Comparison of ENCODE assay signal across 1 cellular context in the genomic region with DNA sequence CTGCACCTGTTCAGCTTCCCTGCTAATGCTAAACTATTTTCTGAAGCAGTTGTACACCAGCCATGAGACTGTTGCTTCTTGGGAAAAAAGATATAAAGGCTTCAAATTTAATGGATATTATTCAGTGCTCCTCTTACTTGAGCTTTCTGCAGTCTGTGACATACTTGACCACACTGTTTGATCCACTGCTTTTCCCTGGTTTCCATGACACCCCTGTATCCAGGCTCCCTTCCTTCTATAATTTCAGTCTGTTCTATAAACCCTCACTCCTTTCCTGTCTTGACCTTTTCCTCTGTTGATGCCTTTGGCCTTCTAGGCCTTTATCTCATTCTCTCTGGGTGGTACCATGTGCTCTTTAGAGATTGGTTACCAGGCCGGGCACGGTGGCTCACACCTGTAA.
TF ChIP-seq lines count a peak whose summit lies in the region.

No MANE protein-coding gene starts in this region.

TF ChIP-seq in K562, 482 proteins besides CTCF, POLR2A, EP300 and RAD21:
- TF ChIP-seq ZNF609 (CRISPR knock-in tag; IDR thresholded peaks at IDR 0.05; ENCODE audit: borderline replicate concordance) (0 out of 2 replicates have a peak, but pooled peaks have one; percentile 47), NR2C2 (CRISPR knock-in tag; IDR thresholded peaks at IDR 0.05) (0 out of 2 replicates have a peak, but pooled peaks have one; percentile 23), NR2C2 (tag; IDR thresholded peaks at IDR 0.05) (no peak), RFX1 (IDR thresholded peaks at IDR 0.05) (peak; percentile 54)
- TF ChIP-seq, protein P1, sequence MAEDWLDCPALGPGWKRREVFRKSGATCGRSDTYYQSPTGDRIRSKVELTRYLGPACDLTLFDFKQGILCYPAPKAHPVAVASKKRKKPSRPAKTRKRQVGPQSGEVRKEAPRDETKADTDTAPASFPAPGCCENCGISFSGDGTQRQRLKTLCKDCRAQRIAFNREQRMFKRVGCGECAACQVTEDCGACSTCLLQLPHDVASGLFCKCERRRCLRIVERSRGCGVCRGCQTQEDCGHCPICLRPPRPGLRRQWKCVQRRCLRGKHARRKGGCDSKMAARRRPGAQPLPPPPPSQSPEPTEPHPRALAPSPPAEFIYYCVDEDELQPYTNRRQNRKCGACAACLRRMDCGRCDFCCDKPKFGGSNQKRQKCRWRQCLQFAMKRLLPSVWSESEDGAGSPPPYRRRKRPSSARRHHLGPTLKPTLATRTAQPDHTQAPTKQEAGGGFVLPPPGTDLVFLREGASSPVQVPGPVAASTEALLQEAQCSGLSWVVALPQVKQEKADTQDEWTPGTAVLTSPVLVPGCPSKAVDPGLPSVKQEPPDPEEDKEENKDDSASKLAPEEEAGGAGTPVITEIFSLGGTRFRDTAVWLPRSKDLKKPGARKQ (CRISPR knock-in tag; IDR thresholded peaks at IDR 0.05): no peak
TF ChIP-seq in K562: peak in this region for 3.
